10 cellular contexts compared by ENCODE assay signal in genomic region chr3:106629215-106629832, GRCh38.
A peak's percentile ranks its signal among the peaks of the same experiment; 100 is the strongest.
DNase-seq lines count a peak whose midpoint lies in the region; ATAC-seq and TF ChIP-seq lines count a peak whose summit lies in the region.
"Had no signal": no experiment of that assay in that cellular context is flagged by ENCODE, and none has a peak within 500 bp of the region (broad histone marks: within the 10 kb centered on the region; RNA-seq: fewer than 3 reads in every experiment).

No MANE protein-coding gene starts in this region.

- DNase-seq in GM06990 (ENCODE audit: extremely low read depth, insufficient read length) (peak; percentile 18), OCI-LY7 (ENCODE audit: low spot score) (peak; percentile 19), GF-D8 (lab: John Stamatoyannopoulos, UW) (no peak), ureter (ENCODE audit: low spot score) (no peak), NCI-H446 (lab: John Stamatoyannopoulos, UW) (no peak), GM20000 (ENCODE audit: low spot score) (no peak)
- DNase-seq: MG63; stimulated activated naive CD4-positive, alpha-beta T cell treated with Interleukin-2 at 50 U/mL for 16 hours had no signal

- H3K4me3 ChIP-seq in GM06990 (replicated peaks; ENCODE audit: low read depth, low read length) (no peak overlapping the region), OCI-LY7 (ENCODE audit: low read depth, low read length, poor library complexity, severe bottlenecking) (no peak overlapping the region)
- H3K4me3 ChIP-seq: MG63 had no signal

- H3K4me2 ChIP-seq in OCI-LY7 (ENCODE audit: low read length): peak overlapping the region; percentile 36

- ATAC-seq in GM19455 (IDR thresholded peaks at IDR 0.05; ENCODE audit: unreplicated experiment): peak; percentile 86
- peak; percentile 96 for ATAC-seq in HG03025 (IDR thresholded peaks at IDR 0.05; ENCODE audit: low FRiP score, unreplicated experiment)

- H4K20me1 ChIP-seq in OCI-LY7 (ENCODE audit: insufficient read depth, low read length): no peaks in the 10 kb centered on the region

- intact Hi-C loops in OCI-LY7 (cut with micrococcal nuclease; ENCODE audit: unreplicated experiment): loop anchor here (10.0 kb wide), 1 partner anchor 435 kb away; no protein-coding TSS in a partner anchor

- POLR2A ChIA-PET in OCI-LY7 (lab: Charles Lee): interaction anchor here (0.6 to 0.7 kb wide), 2 partner anchors 28 to 471 kb away, joined by 3 read pairs; no protein-coding TSS in a partner anchor

- H3K79me2 ChIP-seq in OCI-LY7 (ENCODE audit: insufficient read depth, low read depth, low read length): no peaks in the 10 kb centered on the region

- no peak for TF ChIP-seq CTCF in GM06990 (IDR thresholded peaks at IDR 0.05; ENCODE audit: insufficient read depth, low read length, poor library complexity, severe bottlenecking)
- TF ChIP-seq CTCF in OCI-LY7 (conservative IDR thresholded peaks at IDR 0.05; ENCODE audit: low read length): no peak
- no peak for TF ChIP-seq CTCF in GM20000 (IDR thresholded peaks at IDR 0.05; ENCODE audit: extremely low read depth, missing control alignments)

- H2AFZ ChIP-seq in OCI-LY7 (ENCODE audit: low read length): no peak overlapping the region

- BruUV-seq in OCI-LY7 (replicated peaks; lab: Mats Ljungman, UMichigan): no TSS peak

- CTCF ChIA-PET in OCI-LY7 (lab: Charles Lee; ENCODE audit: unreplicated experiment): no interaction called here

- no peaks in the 10 kb centered on the region for H3K27me3 ChIP-seq in GM06990 (replicated peaks; ENCODE audit: control insufficient read depth, insufficient read depth, low read length)
- H3K27me3 ChIP-seq: MG63 had no signal

- peaks cover 19% of the 10 kb centered on the region for H3K4me1 ChIP-seq in OCI-LY7 (ENCODE audit: insufficient read depth, low read length, poor library complexity, severe bottlenecking)

- no peaks in the 10 kb centered on the region for H3K9me2 ChIP-seq in OCI-LY7 (ENCODE audit: insufficient read depth, low read length)

- no peak overlapping the region for H3K27ac ChIP-seq in OCI-LY7 (ENCODE audit: low read depth, low read length, poor library complexity, severe bottlenecking)

- H3K9me3 ChIP-seq in OCI-LY7 (ENCODE audit: low read length): 0 out of 2 replicates have a peak, but pooled peaks cover 4% of the 10 kb centered on the region

- H3K36me3 ChIP-seq in GM06990 (ENCODE audit: control insufficient read depth, insufficient read depth, low read length) (no peaks in the 10 kb centered on the region), OCI-LY7 (ENCODE audit: insufficient read depth, low read length) (no peaks in the 10 kb centered on the region)
- H3K36me3 ChIP-seq: MG63 had no signal

Comparison
In these comparisons a context has a peak if more than half of its experiments do, and no peak if none do; other contexts are left out.
1. DNase-seq: peak in GM06990 (single experiment) and OCI-LY7 (single experiment); none in GF-D8 (single experiment), ureter (single experiment), NCI-H446 (0 of 2) and GM20000 (single experiment).